Comparison of ENCODE assay signal across 24 cellular contexts in the genomic region with DNA sequence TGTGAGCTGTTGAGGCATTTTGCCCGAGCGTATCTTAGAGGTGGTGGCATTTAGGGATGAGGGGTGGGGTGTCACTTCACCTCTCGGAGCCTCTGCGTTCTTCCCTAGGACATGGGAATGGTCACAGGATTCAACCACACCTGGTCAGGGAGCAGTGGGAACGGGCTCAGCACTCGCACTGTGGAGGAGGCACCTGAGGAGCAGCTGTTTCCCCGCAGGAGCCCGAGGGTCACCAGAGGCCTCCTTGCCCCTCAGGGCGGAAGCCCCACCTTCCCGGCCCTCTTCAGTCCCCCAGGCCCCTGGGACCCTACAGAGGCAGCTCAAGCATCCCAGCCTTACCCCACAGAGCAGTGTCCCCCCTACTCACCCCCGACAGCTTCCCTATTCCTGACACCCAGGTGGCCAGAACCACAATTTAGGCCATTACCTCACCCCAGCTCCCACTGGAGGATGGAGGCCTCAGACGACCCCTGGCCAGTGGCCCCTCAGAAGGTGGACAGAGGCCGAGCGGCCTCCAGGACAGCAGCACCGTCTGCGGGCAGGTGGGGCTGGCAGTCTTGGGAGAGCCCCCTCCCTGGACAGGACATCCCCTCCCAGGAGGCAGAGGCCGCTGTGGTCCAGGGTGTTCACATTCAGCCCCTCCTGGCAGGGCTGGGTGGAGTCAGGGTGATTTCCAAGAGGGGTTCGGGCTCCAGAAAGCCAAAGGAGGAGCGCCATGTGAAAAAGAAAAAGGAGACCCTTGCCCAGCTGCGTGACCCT. TPM values are rescaled to one million over a fixed set of nuclear protein-coding genes. Genes with fewer than 3 reads are reported as not detected.
DNase-seq lines count a peak whose midpoint lies in the region; ATAC-seq and TF ChIP-seq lines count a peak whose summit lies in the region.
"Had no signal": no experiment of that assay in that cellular context is flagged by ENCODE, and none has a peak within 500 bp of the region (broad histone marks: within the 10 kb centered on the region; RNA-seq: fewer than 3 reads in every experiment).

No MANE protein-coding gene starts in this region.

- no peak overlapping the region for H3K4me3 ChIP-seq in BLaER1
- no peak overlapping the region for H3K4me3 ChIP-seq in HEK293 (ENCODE audit: low read depth, low read length)
- H3K4me3 ChIP-seq in NT2/D1 (ENCODE audit: insufficient read length, low read depth): no peak overlapping the region
- no peak overlapping the region for H3K4me3 ChIP-seq in osteoblast (ENCODE audit: insufficient read depth, low read length)
- H3K4me3 ChIP-seq: A549, GM12878, GM23338, HAP-1 had no signal

- H3K27ac ChIP-seq in BLaER1: peak overlapping the region; percentile 23; the same call in 1 of the 2 replicates
- no peak overlapping the region for H3K27ac ChIP-seq in HEK293 (ENCODE audit: extremely low read depth, low read depth, low read length)
- no peak overlapping the region for H3K27ac ChIP-seq in osteoblast (ENCODE audit: low read depth, low read length)
- H3K27ac ChIP-seq: C4-2B had no signal

- CTCF ChIA-PET in HEK293 (lab: Yijun Ruan, JAX): interaction anchor here (0.6 to 2.5 kb wide), 3 partner anchors 23 to 77 kb away, joined by 3 to 25 read pairs (median 3); no protein-coding TSS in a partner anchor

- H2AFZ ChIP-seq in osteoblast (ENCODE audit: low read length): no peak overlapping the region
- H2AFZ ChIP-seq: GM23338 had no signal

- H3K9ac ChIP-seq in BLaER1: 0 out of 2 replicates have a peak overlapping the region, but pooled peaks have one; percentile 15
- peak overlapping the region; percentile 13 for H3K9ac ChIP-seq in NT2/D1 (ENCODE audit: insufficient read length, low read depth)

- no peak for ATAC-seq in GM21717 (IDR thresholded peaks at IDR 0.05; ENCODE audit: unreplicated experiment)
- ATAC-seq: A549; CD8-positive, alpha-beta T cell; GM23338 had no signal

- H3K79me2 ChIP-seq in osteoblast (ENCODE audit: insufficient read depth, low read length): no peaks in the 10 kb centered on the region

- peaks cover 4% of the 10 kb centered on the region; the same call in 1 of the 2 replicates for H3K27me3 ChIP-seq in BLaER1
- peaks cover 13% of the 10 kb centered on the region for H3K27me3 ChIP-seq in NT2/D1 (ENCODE audit: insufficient read depth, insufficient read length)
- peaks cover 4% of the 10 kb centered on the region for H3K27me3 ChIP-seq in osteoblast (ENCODE audit: insufficient read depth, low read length)
- H3K27me3 ChIP-seq: BE2C had no signal

- TF ChIP-seq CTCF in HEK293 (tag by site-specific recombination; IDR thresholded peaks at IDR 0.05) (no peak), osteoblast (IDR thresholded peaks at IDR 0.05; ENCODE audit: extremely low read depth, low read depth, low read length) (no peak)

- DNase-seq in NT2/D1 (ENCODE audit: low read depth, low spot score) (no peak), osteoblast (ENCODE audit: insufficient read length, low spot score, missing footprints) (peak; percentile 85), SKM-1 treated with dmso at 0.1 percent for 144 hours (lab: John Stamatoyannopoulos, UW; ENCODE audit: unreplicated experiment) (no peak), DMS53 (lab: John Stamatoyannopoulos, UW) (no peak)
- no peak for DNase-seq in activated CD8-positive, alpha-beta memory T cell treated with anti-CD3 and anti-CD28 coated beads, Interleukin-2, amount 50 U/mL, for 4 hours
- DNase-seq: 8988T; ACHN; AML-193; BE2C; Caco-2; CD4-positive, CD25-positive, alpha-beta regulatory T cell; CD8-positive, alpha-beta T cell; DMS153; DMS79; EL; GDM1 had no signal

- H3K9me3 ChIP-seq in BLaER1: no peaks in the 10 kb centered on the region
- H3K9me3 ChIP-seq in HEK293 (ENCODE audit: control insufficient read depth, insufficient read depth, low read depth, low read length): no peaks in the 10 kb centered on the region
- no peaks in the 10 kb centered on the region for H3K9me3 ChIP-seq in NT2/D1 (ENCODE audit: insufficient read depth, low read length)
- H3K9me3 ChIP-seq in osteoblast (ENCODE audit: low read depth, low read length): no peaks in the 10 kb centered on the region
- H3K9me3 ChIP-seq: A549, BE2C, Caco-2, HAP-1 had no signal

- H3K4me1 ChIP-seq in BLaER1 (peaks cover 92% of the 10 kb centered on the region), HEK293 (ENCODE audit: control insufficient read depth, insufficient read depth, low read length) (no peaks in the 10 kb centered on the region), NT2/D1 (ENCODE audit: insufficient read depth, insufficient read length) (peaks cover 37% of the 10 kb centered on the region), osteoblast (ENCODE audit: insufficient read depth, low read length) (peaks cover 8% of the 10 kb centered on the region)

- H3K36me3 ChIP-seq in BLaER1 (no peaks in the 10 kb centered on the region), HEK293 (ENCODE audit: control insufficient read depth in 2 of 2, insufficient read depth in 1 of 2, low read length in 2 of 2) (no peaks in the 10 kb centered on the region), NT2/D1 (ENCODE audit: insufficient read depth, insufficient read length, low read length) (no peaks in the 10 kb centered on the region), osteoblast (ENCODE audit: insufficient read depth, low read length) (no peaks in the 10 kb centered on the region)
- H3K36me3 ChIP-seq: BE2C, HAP-1 had no signal

- POLR2A ChIA-PET in HEK293 (lab: Yijun Ruan, JAX): no interaction called here

- H3K4me2 ChIP-seq in BLaER1 (peak overlapping the region; percentile 91), osteoblast (ENCODE audit: insufficient read depth, low read length) (no peak overlapping the region)
- H3K4me2 ChIP-seq: A549, GM23338 had no signal

- H4K20me1 ChIP-seq in BLaER1 (peaks cover 6% of the 10 kb centered on the region), osteoblast (ENCODE audit: insufficient read depth, low read length) (no peaks in the 10 kb centered on the region)

TF ChIP-seq in HEK293, 187 proteins besides CTCF, POLR2A, EP300 and RAD21:
- TF ChIP-seq KLF1 (tag by site-specific recombination; IDR thresholded peaks at IDR 0.05) (0 out of 2 replicates have a peak, but pooled peaks have one; percentile 46), ZNF660 (tag by site-specific recombination; IDR thresholded peaks at IDR 0.05) (no peak), GLIS1 (tag by site-specific recombination; IDR thresholded peaks at IDR 0.05) (peak; percentile 71)

RNA-seq across cellular contexts. Expression of a gene that starts 4.2 kb away (rescaled TPM):
- 4.0 and 11.5 TPM in 2 replicates for total RNA-seq in osteoblast
- total RNA-seq: CD4-positive, CD25-positive, alpha-beta regulatory T cell; CD8-positive, alpha-beta T cell had no signal
